ENCODE assay signal across 25 cellular contexts in genomic region chr12:96749978-96750377, GRCh38.
DNase-seq lines count a peak whose midpoint lies in the region; ATAC-seq, FAIRE-seq and TF ChIP-seq lines count a peak whose summit lies in the region.
"Had no signal": no experiment of that assay in that cellular context is flagged by ENCODE, and none has a peak within 500 bp of the region (broad histone marks: within the 10 kb centered on the region; RNA-seq: fewer than 3 reads in every experiment).

No MANE protein-coding gene starts in this region.

- POLR2A ChIA-PET in activated CD4-positive, alpha-beta T cell treated with anti-CD3 and anti-CD28 coated beads for 36 hours (lab: Charles Lee) = no interaction called here
- POLR2A ChIA-PET in PC-3 (lab: Charles Lee; ENCODE audit: unreplicated experiment) = no interaction called here

- ATAC-seq in GM23338 = peak; percentile 94
- ATAC-seq in pancreas = no peak
- no peak for ATAC-seq in activated CD4-positive, alpha-beta T cell treated with anti-CD3 and anti-CD28 coated beads for 36 hours
- ATAC-seq in PC-3 = no peak
- ATAC-seq: CD8-positive, alpha-beta T cell; HCT116 had no signal

- DNase-seq in GM23338 (ENCODE audit: low spot score) = peak; percentile 51
- peak; percentile 42 for DNase-seq in NCI-H82 treated with DMSO at 0.1 percent for 48 hours (lab: John Stamatoyannopoulos, UW; ENCODE audit: unreplicated experiment)
- DNase-seq in endodermal cell = peak; percentile 86
- peak; percentile 35 for DNase-seq in iPS-NIHi7 (ENCODE audit: extremely low spot score)
- DNase-seq in pancreas = no peak
- DNase-seq in activated CD4-positive, alpha-beta T cell treated with anti-CD3 and anti-CD28 coated beads for 36 hours = no peak
- DNase-seq in PC-3 = no peak
- no peak for DNase-seq in activated CD4-positive, alpha-beta T cell treated with anti-CD3 and anti-CD28 coated beads for 1 hour
- DNase-seq: AML-193; C1 segment of cervical spinal cord; Calu3; CD8-positive, alpha-beta T cell; DMS153; GF-D8; Kasumi-1; MG63; NCI-H1048; NCI-H1436; NCI-H1930; NCI-H510A; NK-92 treated with Interleukin-12 subunit alpha and Interleukin-12 subunit beta, amount 100 ng/mL, for 24 hours; Peyer's patch; SJCRH30 had no signal

- H4K20me1 ChIP-seq in GM23338 (replicated peaks; ENCODE audit: insufficient read depth) (no peaks in the 10 kb centered on the region), PC-3 (ENCODE audit: low read length) (no peaks in the 10 kb centered on the region)

- H3K9me3 ChIP-seq in endodermal cell (ENCODE audit: control insufficient read depth, low read length) (no peaks in the 10 kb centered on the region), pancreas (no peaks in the 10 kb centered on the region), PC-3 (ENCODE audit: low read length) (no peaks in the 10 kb centered on the region)
- H3K9me3 ChIP-seq: MG63, Peyer's patch, SJCRH30 had no signal

- BruUV-seq in PC-3 (replicated peaks; lab: Mats Ljungman, UMichigan) = no TSS peak

- WGBS in endodermal cell (ENCODE audit: insufficient coverage in 1 of 2, insufficient read length in 1 of 2), 2 experiments = 43 to 69% methylated on average over 1 of the region's 1 CpG
- 43 to 54% methylated on average over 1 of the region's 1 CpG for WGBS in pancreas, 2 donors

- H3K9ac ChIP-seq in endodermal cell (ENCODE audit: extremely low read depth, low read length, poor library complexity, severe bottlenecking) = no peak overlapping the region
- H3K9ac ChIP-seq in PC-3 (ENCODE audit: low read length) = no peak overlapping the region

- H3K27me3 ChIP-seq in GM23338 (ENCODE audit: insufficient read depth) = no peaks in the 10 kb centered on the region
- H3K27me3 ChIP-seq in endodermal cell (ENCODE audit: control insufficient read depth, insufficient read depth, low read length, poor library complexity, severe bottlenecking) = no peaks in the 10 kb centered on the region
- H3K27me3 ChIP-seq in pancreas = no peaks in the 10 kb centered on the region
- no peaks in the 10 kb centered on the region for H3K27me3 ChIP-seq in PC-3 (ENCODE audit: low read length)
- H3K27me3 ChIP-seq: MG63, Peyer's patch, SJCRH30 had no signal

- TF ChIP-seq CTCF in GM23338 (conservative IDR thresholded peaks at IDR 0.05; ENCODE audit: low read depth in 2 of 2) = no peak
- TF ChIP-seq CTCF in endodermal cell (conservative IDR thresholded peaks at IDR 0.05) = no peak
- no peak for TF ChIP-seq CTCF in pancreas (IDR thresholded peaks at IDR 0.05)
- no peak for TF ChIP-seq CTCF in PC-3 (conservative IDR thresholded peaks at IDR 0.05; ENCODE audit: low read depth, low read length)

- H3K9me2 ChIP-seq in GM23338 (ENCODE audit: insufficient read depth) (no peaks in the 10 kb centered on the region), PC-3 (replicated peaks; ENCODE audit: low read length) (no peaks in the 10 kb centered on the region)

- FAIRE-seq in pancreas (lab: Jason Lieb, UNC) = no peak
- FAIRE-seq: GM19239 had no signal

- intact Hi-C loops in pancreas (cut with DNase I) = no loop called here
- intact Hi-C loops in activated CD4-positive, alpha-beta T cell treated with anti-CD3 and anti-CD28 coated beads for 36 hours (cut with DNase I, micrococcal nuclease) = no loop called here
- intact Hi-C loops in PC-3 (cut with micrococcal nuclease) = no loop called here

- H3K9me3 Mint-ChIP-seq in GM23338 (no peaks in the 10 kb centered on the region), endodermal cell (no peaks in the 10 kb centered on the region)
- H3K9me3 Mint-ChIP-seq in activated CD4-positive, alpha-beta T cell treated with anti-CD3 and anti-CD28 coated beads for 36 hours (ENCODE audit: low read depth) = no peaks in the 10 kb centered on the region
- H3K9me3 Mint-ChIP-seq: CD8-positive, alpha-beta T cell had no signal

- peak overlapping the region; percentile 92 for H3K27ac Mint-ChIP-seq in GM23338
- peak overlapping the region; percentile 64 for H3K27ac Mint-ChIP-seq in endodermal cell
- no peak overlapping the region for H3K27ac Mint-ChIP-seq in activated CD4-positive, alpha-beta T cell treated with anti-CD3 and anti-CD28 coated beads for 36 hours
- H3K27ac Mint-ChIP-seq: CD8-positive, alpha-beta T cell had no signal

- H3K4me2 ChIP-seq in GM23338 = no peak overlapping the region
- H3K4me2 ChIP-seq in PC-3 (ENCODE audit: low read length) = no peak overlapping the region

- H3K79me2 ChIP-seq in GM23338 (replicated peaks; ENCODE audit: insufficient read depth) (no peaks in the 10 kb centered on the region), PC-3 (ENCODE audit: low read length) (no peaks in the 10 kb centered on the region)

- H3K36me3 ChIP-seq in GM23338 (ENCODE audit: insufficient read depth) (no peaks in the 10 kb centered on the region), endodermal cell (ENCODE audit: control insufficient read depth, insufficient read depth, low read length) (no peaks in the 10 kb centered on the region), pancreas (no peaks in the 10 kb centered on the region), PC-3 (ENCODE audit: low read depth, low read length) (no peaks in the 10 kb centered on the region)
- H3K36me3 ChIP-seq: MG63, Peyer's patch, SJCRH30 had no signal

- CTCF ChIA-PET in activated CD4-positive, alpha-beta T cell treated with anti-CD3 and anti-CD28 coated beads for 36 hours (lab: Charles Lee) = interaction anchor here (0.7 to 1.1 kb wide), 2 partner anchors 62 to 172 kb away, joined by 3 read pairs; no protein-coding TSS in a partner anchor
- CTCF ChIA-PET in PC-3 (lab: Charles Lee) = interaction anchor here (0.6 kb wide), 1 partner anchor 1647 kb away, joined by 3 read pairs; no protein-coding TSS in a partner anchor

- H3F3A ChIP-seq in GM23338 (replicated peaks; ENCODE audit: low read depth) (no peaks in the 10 kb centered on the region), PC-3 (ENCODE audit: low read length, unreplicated experiment) (no peaks in the 10 kb centered on the region)

- H3K27ac ChIP-seq in GM23338 (ENCODE audit: low read depth) (no peak overlapping the region; the same call in 1 of the 2 replicates), endodermal cell (ENCODE audit: low read depth, low read length) (no peak overlapping the region), pancreas (no peak overlapping the region), PC-3 (ENCODE audit: low read length) (no peak overlapping the region)
- H3K27ac ChIP-seq: Peyer's patch, SJCRH30 had no signal

- H3K4me3 ChIP-seq in GM23338 (no peak overlapping the region), endodermal cell (ENCODE audit: low read length) (no peak overlapping the region), pancreas (no peak overlapping the region), PC-3 (ENCODE audit: low read length) (no peak overlapping the region)
- H3K4me3 ChIP-seq: MG63, Peyer's patch, SJCRH30 had no signal

- H3K4me3 Mint-ChIP-seq in GM23338 = no peak overlapping the region
- H3K4me3 Mint-ChIP-seq in endodermal cell = no peak overlapping the region
- no peak overlapping the region for H3K4me3 Mint-ChIP-seq in activated CD4-positive, alpha-beta T cell treated with anti-CD3 and anti-CD28 coated beads for 36 hours
- H3K4me3 Mint-ChIP-seq: CD8-positive, alpha-beta T cell had no signal

- H2AFZ ChIP-seq in GM23338 (peak overlapping the region; percentile 92), PC-3 (ENCODE audit: low read length) (no peak overlapping the region)

- no peaks in the 10 kb centered on the region; the same call in 1 of the 2 replicates for H3K4me1 ChIP-seq in GM23338 (ENCODE audit: insufficient read depth)
- no peaks in the 10 kb centered on the region for H3K4me1 ChIP-seq in endodermal cell (ENCODE audit: control insufficient read depth, insufficient read depth, low read length)
- no peaks in the 10 kb centered on the region for H3K4me1 ChIP-seq in pancreas
- H3K4me1 ChIP-seq in PC-3 (ENCODE audit: insufficient read depth, low read length) = no peaks in the 10 kb centered on the region
- H3K4me1 ChIP-seq: Peyer's patch, SJCRH30 had no signal

- H3K36me3 Mint-ChIP-seq in GM23338 (ENCODE audit: low read depth) = no peaks in the 10 kb centered on the region
- no peaks in the 10 kb centered on the region for H3K36me3 Mint-ChIP-seq in endodermal cell (ENCODE audit: low read depth)
- no peaks in the 10 kb centered on the region for H3K36me3 Mint-ChIP-seq in activated CD4-positive, alpha-beta T cell treated with anti-CD3 and anti-CD28 coated beads for 36 hours (ENCODE audit: low read depth)
- H3K36me3 Mint-ChIP-seq: CD8-positive, alpha-beta T cell had no signal

- H3K4me1 Mint-ChIP-seq in GM23338 (peaks cover 15% of the 10 kb centered on the region), endodermal cell (no peaks in the 10 kb centered on the region)
- H3K4me1 Mint-ChIP-seq in activated CD4-positive, alpha-beta T cell treated with anti-CD3 and anti-CD28 coated beads for 36 hours = no peaks in the 10 kb centered on the region

- peaks cover 2% of the 10 kb centered on the region for H3K27me3 Mint-ChIP-seq in GM23338 (ENCODE audit: insufficient read depth, low read depth, poor library complexity)
- H3K27me3 Mint-ChIP-seq in endodermal cell (ENCODE audit: insufficient read depth) = no peaks in the 10 kb centered on the region
- H3K27me3 Mint-ChIP-seq in activated CD4-positive, alpha-beta T cell treated with anti-CD3 and anti-CD28 coated beads for 36 hours = peaks cover 3% of the 10 kb centered on the region

Comparison
In these comparisons a context has a peak if more than half of its experiments do, and no peak if none do; other contexts are left out.
1. DNase-seq: peak in GM23338 (single experiment), NCI-H82 treated with DMSO at 0.1 percent for 48 hours (single experiment), endodermal cell (single experiment) and iPS-NIHi7 (single experiment); none in pancreas (0 of 6), activated CD4-positive, alpha-beta T cell treated with anti-CD3 and anti-CD28 coated beads for 36 hours (single experiment), PC-3 (single experiment) and activated CD4-positive, alpha-beta T cell treated with anti-CD3 and anti-CD28 coated beads for 1 hour (single experiment).